21 cellular contexts compared by ENCODE assay signal in genomic region chr6:109834595-109835437, GRCh38.
DNase-seq lines count a peak whose midpoint lies in the region; ATAC-seq and TF ChIP-seq lines count a peak whose summit lies in the region.
"Had no signal": no experiment of that assay in that cellular context is flagged by ENCODE, and none has a peak within 500 bp of the region (broad histone marks: within the 10 kb centered on the region; RNA-seq: fewer than 3 reads in every experiment).

No MANE protein-coding gene starts in this region.

- peak; percentile 14 for DNase-seq in EL
- DNase-seq in NCI-H2081 treated with DMSO at 0.1 percent for 48 hours (lab: John Stamatoyannopoulos, UW), result peak; percentile 53
- peak; percentile 96 for DNase-seq in NCI-H82 (lab: John Stamatoyannopoulos, UW)
- DNase-seq in mucosa of descending colon, result peak in 1 of 3 donors; percentile 10
- DNase-seq in activated CD4-positive, alpha-beta T cell treated with anti-CD3 and anti-CD28 coated beads for 4 hours, result no peak
- DNase-seq in NCI-H187 (lab: John Stamatoyannopoulos, UW), result no peak
- no peak for DNase-seq in right cardiac atrium
- DNase-seq: activated CD8-positive, alpha-beta memory T cell treated with anti-CD3 and anti-CD28 coated beads for 24 hours; activated naive CD4-positive, alpha-beta T cell treated with anti-CD3 and anti-CD28 coated beads, Interleukin-2, amount 10 ng/mL, durations not matched to agents 7 days and 5 days; activated T-cell treated with anti-CD3 and anti-CD28 coated beads, Interleukin-2, amount 50 U/mL, for 48 hours; aorta; CD4-positive, alpha-beta T cell; effector CD8-positive, alpha-beta T cell; esophagus squamous epithelium; Kasumi-1; NCI-H146; NCI-H526 treated with DMSO at 0.1 percent for 48 hours; PC-9; stimulated activated CD4-positive, alpha-beta T cell treated with anti-CD3 and anti-CD28 coated beads, Interleukin-12 subunit alpha, Interleukin-12 subunit beta, amount 100 ng/mL, for 4 hours had no signal

- H3K27me3 ChIP-seq in right cardiac atrium (ENCODE audit: control insufficient read depth, insufficient read depth), result no peaks in the 10 kb centered on the region
- H3K27me3 ChIP-seq: esophagus squamous epithelium, neural progenitor cell had no signal

- ATAC-seq in mucosa of descending colon, result peak; percentile 19
- ATAC-seq in HG03280 (IDR thresholded peaks at IDR 0.05; ENCODE audit: unreplicated experiment), result no peak
- no peak for ATAC-seq in right cardiac atrium

- no peaks in the 10 kb centered on the region for H3K4me1 ChIP-seq in mucosa of descending colon (ENCODE audit: low read depth)
- H3K4me1 ChIP-seq in right cardiac atrium (ENCODE audit: control insufficient read depth, insufficient read depth, low read length), result no peaks in the 10 kb centered on the region
- H3K4me1 ChIP-seq: neural progenitor cell had no signal

- peaks cover 8% of the 10 kb centered on the region for H3K9me3 ChIP-seq in mucosa of descending colon
- no peaks in the 10 kb centered on the region for H3K9me3 ChIP-seq in right cardiac atrium (ENCODE audit: control insufficient read depth, low read length)

- intact Hi-C loops in mucosa of descending colon (cut with DNase I, micrococcal nuclease) (no loop called here), right cardiac atrium (cut with DNase I) (no loop called here)

- no peak for TF ChIP-seq CTCF in mucosa of descending colon (IDR thresholded peaks at IDR 0.05)

- no peak overlapping the region for H3K27ac ChIP-seq in right cardiac atrium (ENCODE audit: low read length)
- H3K27ac ChIP-seq: esophagus squamous epithelium, neural progenitor cell, PC-9 had no signal

- no peaks in the 10 kb centered on the region for H3K36me3 ChIP-seq in mucosa of descending colon (ENCODE audit: low read depth)
- H3K36me3 ChIP-seq: neural progenitor cell had no signal

- H3K4me3 ChIP-seq in mucosa of descending colon (no peak overlapping the region), right cardiac atrium (ENCODE audit: low read length) (no peak overlapping the region)
- H3K4me3 ChIP-seq: esophagus squamous epithelium, neural progenitor cell, PC-9 had no signal

- 68% methylated on average over 7 of the region's 7 CpGs for WGBS in right cardiac atrium

Comparison
In these comparisons a context has a peak if more than half of its experiments do, and no peak if none do; other contexts are left out.
1. DNase-seq: peak in EL (single experiment), NCI-H2081 treated with DMSO at 0.1 percent for 48 hours (single experiment) and NCI-H82 (single experiment); none in activated CD4-positive, alpha-beta T cell treated with anti-CD3 and anti-CD28 coated beads for 4 hours (0 of 2), NCI-H187 (0 of 2) and right cardiac atrium (0 of 3).